Comparison of ENCODE assay signal across 7 cellular contexts in genomic region chr22:43230571-43230970, GRCh38.
"Had no signal": no experiment of that assay in that cellular context is flagged by ENCODE, and none has a peak within 500 bp of the region (broad histone marks: within the 10 kb centered on the region; RNA-seq: fewer than 3 reads in every experiment).

No MANE protein-coding gene starts in this region.

- H2AFZ ChIP-seq: PC-9 had no signal

- DNase-seq: amniotic stem cell, aorta, NCI-H1436 treated with DMSO at 0.1 percent for 48 hours had no signal

- H3K4me3 ChIP-seq: PC-9 had no signal

- H3K36me3 ChIP-seq: brain microvascular endothelial cell, WERI-Rb-1 had no signal

- FAIRE-seq: colon had no signal

- H3K27ac ChIP-seq: brain microvascular endothelial cell, PC-9, WERI-Rb-1 had no signal
